ENCODE assay signal across 23 cellular contexts in genomic region chr1:3064901-3065300, GRCh38. TPM values are rescaled to one million over a fixed set of nuclear protein-coding genes. Genes with fewer than 3 reads are reported as not detected.
DNase-seq lines count a peak whose midpoint lies in the region; ATAC-seq and TF ChIP-seq lines count a peak whose summit lies in the region.
"Had no signal": no experiment of that assay in that cellular context is flagged by ENCODE, and none has a peak within 500 bp of the region (broad histone marks: within the 10 kb centered on the region; RNA-seq: fewer than 3 reads in every experiment).

No MANE protein-coding gene starts in this region.

- H3K4me3 Mint-ChIP-seq in brain (peak overlapping the region; percentile 41 to 80 (median 70)), type B pancreatic cell (peak overlapping the region; percentile 59)
- H3K4me3 Mint-ChIP-seq in stimulated activated naive B cell treated with anti-CD40 and anti-IgM and Interleukin-4, amounts not matched to agents 10 μg/mL and 1 μg/mL and 100 μg/mL, for 72 hours: no peak overlapping the region
- H3K4me3 Mint-ChIP-seq: HFFc6 had no signal

- H3K27me3 Mint-ChIP-seq in brain (peaks cover 23% of the 10 kb centered on the region), type B pancreatic cell (peaks cover 62% of the 10 kb centered on the region)
- peaks cover 22 to 50% of the 10 kb centered on the region in 2 donors for H3K27me3 Mint-ChIP-seq in stimulated activated naive B cell treated with anti-CD40 and anti-IgM and Interleukin-4, amounts not matched to agents 10 μg/mL and 1 μg/mL and 100 μg/mL, for 72 hours

- H3K4me2 ChIP-seq in osteoblast (ENCODE audit: insufficient read depth, low read length): no peak overlapping the region
- H3K4me2 ChIP-seq: A549, PC-9 had no signal

- no peak for TF ChIP-seq CTCF in heart right ventricle (IDR thresholded peaks at IDR 0.05)
- TF ChIP-seq CTCF in brain (conservative IDR thresholded peaks at IDR 0.05): no peak
- TF ChIP-seq CTCF in osteoblast (IDR thresholded peaks at IDR 0.05; ENCODE audit: extremely low read depth, low read depth, low read length): no peak
- TF ChIP-seq CTCF in type B pancreatic cell (conservative IDR thresholded peaks at IDR 0.05): no peak

- H2AFZ ChIP-seq in osteoblast (ENCODE audit: low read length): no peak overlapping the region
- H2AFZ ChIP-seq: PC-9 had no signal

- 58 to 66% methylated on average over 9 of the region's 9 CpGs for WGBS in heart right ventricle, 2 donors

- H3K4me1 ChIP-seq in heart right ventricle: peaks cover 4 to 68% (median 31%) of the 10 kb centered on the region in 9 donors
- H3K4me1 ChIP-seq in osteoblast (ENCODE audit: insufficient read depth, low read length): no peaks in the 10 kb centered on the region
- H3K4me1 ChIP-seq: A549 had no signal

- H3K9me3 Mint-ChIP-seq in brain (peaks cover 0 to 3% (median 0%) of the 10 kb centered on the region in 5 experiments), type B pancreatic cell (no peaks in the 10 kb centered on the region)
- no peaks in the 10 kb centered on the region for H3K9me3 Mint-ChIP-seq in stimulated activated naive B cell treated with anti-CD40 and anti-IgM and Interleukin-4, amounts not matched to agents 10 μg/mL and 1 μg/mL and 100 μg/mL, for 72 hours
- H3K9me3 Mint-ChIP-seq: HFFc6 had no signal

- peaks cover 4% of the 10 kb centered on the region for H4K20me1 ChIP-seq in osteoblast (ENCODE audit: insufficient read depth, low read length)

- H3K27me3 ChIP-seq in heart right ventricle (peaks cover 17 to 90% (median 70%) of the 10 kb centered on the region in 7 donors), osteoblast (ENCODE audit: insufficient read depth, low read length) (peaks cover 5% of the 10 kb centered on the region)

- no peak overlapping the region for H3K27ac ChIP-seq in heart right ventricle
- H3K27ac ChIP-seq in osteoblast (ENCODE audit: low read depth, low read length): no peak overlapping the region
- H3K27ac ChIP-seq: A549, PC-9 had no signal

- H3K36me3 ChIP-seq in heart right ventricle: peaks cover 0 to 9% (median 0%) of the 10 kb centered on the region in 9 donors
- no peaks in the 10 kb centered on the region for H3K36me3 ChIP-seq in osteoblast (ENCODE audit: insufficient read depth, low read length)

- H3K79me2 ChIP-seq in osteoblast (ENCODE audit: insufficient read depth, low read length): no peaks in the 10 kb centered on the region

- no peak overlapping the region for H3K4me3 ChIP-seq in heart right ventricle
- no peak overlapping the region for H3K4me3 ChIP-seq in osteoblast (ENCODE audit: insufficient read depth, low read length)
- H3K4me3 ChIP-seq: A549, GM12878, PC-9 had no signal

- H3K9me3 ChIP-seq in heart right ventricle: no peaks in the 10 kb centered on the region
- no peaks in the 10 kb centered on the region for H3K9me3 ChIP-seq in osteoblast (ENCODE audit: low read depth, low read length)
- H3K9me3 ChIP-seq: A549 had no signal

- H3K4me1 Mint-ChIP-seq in brain: peaks cover 27% of the 10 kb centered on the region
- H3K4me1 Mint-ChIP-seq in type B pancreatic cell (ENCODE audit: unreplicated experiment): peaks cover 4% of the 10 kb centered on the region
- peaks cover 3 to 18% of the 10 kb centered on the region in 2 donors for H3K4me1 Mint-ChIP-seq in stimulated activated naive B cell treated with anti-CD40 and anti-IgM and Interleukin-4, amounts not matched to agents 10 μg/mL and 1 μg/mL and 100 μg/mL, for 72 hours

- intact Hi-C loops in Right ventricle myocardium inferior (cut with DNase I) (no loop called here), heart right ventricle (cut with DNase I) (loop anchor here in 8 of 10 donors (5.0 to 10.0 kb wide), 9 partner anchors 217 to 357 kb away; no protein-coding TSS in a partner anchor)

- ATAC-seq in Right ventricle myocardium inferior (no peak), heart right ventricle (no peak), GM18873 (IDR thresholded peaks at IDR 0.05; ENCODE audit: low FRiP score, unreplicated experiment) (no peak)
- ATAC-seq in stimulated activated naive B cell treated with anti-CD40 and anti-IgM and Interleukin-4, amounts not matched to agents 10 μg/mL and 1 μg/mL and 100 μg/mL, for 72 hours (replicated peaks): no peak
- ATAC-seq: A549, GM12878 had no signal

- H3K27ac Mint-ChIP-seq in brain (peak overlapping the region in 2 of 5 experiments; percentile 8 to 89), type B pancreatic cell (no peak overlapping the region)
- H3K27ac Mint-ChIP-seq in stimulated activated naive B cell treated with anti-CD40 and anti-IgM and Interleukin-4, amounts not matched to agents 10 μg/mL and 1 μg/mL and 100 μg/mL, for 72 hours: no peak overlapping the region
- H3K27ac Mint-ChIP-seq: HFFc6 had no signal

- DNase-seq in Right ventricle myocardium inferior (ENCODE audit: missing footprints) (peak; percentile 57), heart right ventricle (no peak), osteoblast (ENCODE audit: insufficient read length, low spot score, missing footprints) (peak; percentile 83), type B pancreatic cell (ENCODE audit: extremely low spot score, unreplicated experiment) (peak; percentile 50)
- no peak for DNase-seq in stimulated activated naive B cell treated with anti-CD40 and anti-IgM and Interleukin-4, amounts not matched to agents 10 μg/mL and 1 μg/mL and 100 μg/mL, for 72 hours
- DNase-seq: C1 segment of cervical spinal cord, DMS 273 treated with DMSO at 0.1 percent for 48 hours, GDM1, HFFc6, IMR-90, Kasumi-1, NCI-H1105 treated with DMSO at 0.1 percent for 48 hours, NCI-H1694 treated with DMSO at 0.1 percent for 48 hours, NCI-H2107, NCI-H2227 treated with DMSO at 0.1 percent for 48 hours, NCI-H524, PC-9 had no signal

- H3K36me3 Mint-ChIP-seq in brain (no peaks in the 10 kb centered on the region), type B pancreatic cell (no peaks in the 10 kb centered on the region)
- H3K36me3 Mint-ChIP-seq in stimulated activated naive B cell treated with anti-CD40 and anti-IgM and Interleukin-4, amounts not matched to agents 10 μg/mL and 1 μg/mL and 100 μg/mL, for 72 hours: no peaks in the 10 kb centered on the region

RNA-seq across cellular contexts. Expression of gene PRDM16, which starts 4.1 kb away (rescaled TPM):
- total RNA-seq in Right ventricle myocardium inferior: 12.8 TPM
- total RNA-seq in heart right ventricle: 10 to 100 TPM; 11.7 to 25.9 (median 14.8) TPM
- polyA plus RNA-seq in heart right ventricle: 10 to 100 TPM in 1 of 2 donors, 1 to 10 TPM in 1; 4.1 to 16.8 TPM
- polyA plus RNA-seq in brain (ENCODE audit: insufficient read depth, low read depth, low replicate concordance): 2.4 TPM
- 6.5 and 8.3 TPM in 2 replicates for total RNA-seq in osteoblast
- total RNA-seq in type B pancreatic cell (ENCODE audit: low replicate concordance): 10.3 and 23.6 TPM in 2 replicates
- total RNA-seq: HFFc6, HT-29, IMR-90, PC-9 had no signal
- polyA plus RNA-seq: GM12878 had no signal

RNA-seq across cellular contexts. Expression of gene ACTRT2, which starts 43.6 kb away (rescaled TPM):
- total RNA-seq in Right ventricle myocardium inferior (not detected), heart right ventricle (not detected), osteoblast (not detected in 2 replicates), type B pancreatic cell (ENCODE audit: low replicate concordance) (not detected in 2 replicates)
- polyA plus RNA-seq in heart right ventricle (not detected), brain (ENCODE audit: insufficient read depth, low read depth, low replicate concordance) (not detected)
- total RNA-seq: GM12878, H4, HFFc6, HT-29, IMR-90, PC-9 had no signal
- polyA plus RNA-seq: A549, GM12878, IMR-90 had no signal

Comparison
In these comparisons a context has a peak if more than half of its experiments do, and no peak if none do; other contexts are left out.
1. DNase-seq: peak in Right ventricle myocardium inferior (single experiment), osteoblast (single experiment) and type B pancreatic cell (single experiment); none in heart right ventricle (0 of 2) and stimulated activated naive B cell treated with anti-CD40 and anti-IgM and Interleukin-4, amounts not matched to agents 10 μg/mL and 1 μg/mL and 100 μg/mL, for 72 hours (single experiment).
2. H3K4me3 Mint-ChIP-seq: peak in brain (5 of 5) and type B pancreatic cell (single experiment); none in stimulated activated naive B cell treated with anti-CD40 and anti-IgM and Interleukin-4, amounts not matched to agents 10 μg/mL and 1 μg/mL and 100 μg/mL, for 72 hours (0 of 2).